Comparison of ENCODE assay signal across 1 cellular context in the genomic region with DNA sequence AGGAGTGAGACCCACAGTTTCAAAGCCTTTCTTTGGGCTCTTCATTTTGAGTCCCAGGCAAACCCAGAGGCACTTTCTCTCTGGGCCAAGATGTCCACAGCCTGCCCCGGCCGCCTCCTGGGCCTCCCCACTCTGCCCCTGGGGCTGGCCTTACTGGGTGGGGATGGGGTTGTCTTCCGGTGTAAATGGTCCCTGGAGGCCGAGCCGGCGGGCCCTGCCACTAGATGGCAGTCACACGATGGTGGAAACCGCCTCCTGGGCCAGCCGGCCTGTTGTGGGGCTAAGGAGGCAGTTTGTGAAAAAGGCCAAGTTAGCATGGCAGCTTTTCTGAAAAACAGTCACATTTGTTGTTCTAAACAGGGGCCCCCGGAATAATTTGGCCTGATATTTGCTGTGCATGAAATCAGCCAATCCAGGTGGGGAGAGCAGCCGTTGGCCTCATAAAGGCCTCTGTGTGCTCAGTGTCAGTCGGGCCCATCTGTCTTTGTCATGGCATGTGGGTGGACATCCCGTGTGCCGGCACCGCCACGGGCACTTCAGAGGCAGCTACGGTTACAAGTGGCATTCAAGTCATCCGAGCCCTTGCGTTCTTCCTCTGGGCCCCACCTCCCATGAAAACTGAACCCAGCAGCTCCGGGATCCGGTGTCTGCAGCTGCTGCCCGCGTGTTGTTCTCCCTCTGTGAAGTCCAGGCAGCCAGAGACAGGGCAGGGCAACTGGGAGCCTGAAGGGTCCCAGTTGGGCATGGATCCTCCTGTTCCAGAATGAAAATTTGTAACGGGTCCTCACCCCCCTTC.
TF ChIP-seq lines count a peak whose summit lies in the region.

No MANE protein-coding gene starts in this region.

TF ChIP-seq in HCT116, 20 proteins besides CTCF, POLR2A, EP300 and RAD21 (continued from another document):
- no peak for TF ChIP-seq YY1 (IDR thresholded peaks at IDR 0.05; ENCODE audit: extremely low read depth, insufficient replicate concordance, low read depth, low read length)
- TF ChIP-seq ELF1 (IDR thresholded peaks at IDR 0.05; ENCODE audit: borderline replicate concordance, low read depth), result no peak
- no peak for TF ChIP-seq ZNF274 (IDR thresholded peaks at IDR 0.05; ENCODE audit: low read depth, low read length)
- TF ChIP-seq EZH2 (IDR thresholded peaks at IDR 0.05), result no peak
- TF ChIP-seq, protein P1, sequence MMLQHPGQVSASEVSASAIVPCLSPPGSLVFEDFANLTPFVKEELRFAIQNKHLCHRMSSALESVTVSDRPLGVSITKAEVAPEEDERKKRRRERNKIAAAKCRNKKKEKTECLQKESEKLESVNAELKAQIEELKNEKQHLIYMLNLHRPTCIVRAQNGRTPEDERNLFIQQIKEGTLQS (IDR thresholded peaks at IDR 0.05), result no peak
